1 cellular context compared by ENCODE assay signal in genomic region chr2:84946204-84947009, GRCh38.
A peak's percentile ranks its signal among the peaks of the same experiment; 100 is the strongest.
TF ChIP-seq lines count a peak whose summit lies in the region.

No MANE protein-coding gene starts in this region.

TF ChIP-seq in HepG2, 621 proteins besides CTCF, POLR2A, EP300 and RAD21 (continues in another document):
- TF ChIP-seq BRCA1 (CRISPR knock-in tag; IDR thresholded peaks at IDR 0.05) (peak; percentile 68; the same call in 1 of the 2 replicates), TSC22D2 (CRISPR knock-in tag; IDR thresholded peaks at IDR 0.05; ENCODE audit: borderline replicate concordance) (0 out of 2 replicates have a peak, but pooled peaks have one; percentile 36), ZSCAN22 (CRISPR knock-in tag; IDR thresholded peaks at IDR 0.05) (no peak), CCDC6 (CRISPR knock-in tag; IDR thresholded peaks at IDR 0.05) (no peak), DBP (CRISPR knock-in tag; IDR thresholded peaks at IDR 0.05; ENCODE audit: not compliant biosample characterization) (peak; percentile 54), KLF11 (CRISPR knock-in tag; IDR thresholded peaks at IDR 0.05) (peak; percentile 48; the same call in 1 of the 2 replicates), RBAK (CRISPR knock-in tag; IDR thresholded peaks at IDR 0.05) (0 out of 2 replicates have a peak, but pooled peaks have one; percentile 19), ZNF451 (CRISPR knock-in tag; IDR thresholded peaks at IDR 0.05) (peak; percentile 71; the same call in 1 of the 2 replicates), NR2F1 (CRISPR knock-in tag; IDR thresholded peaks at IDR 0.05) (no peak; a peak in 1 of 4 replicates), NFKB2 (CRISPR knock-in tag; IDR thresholded peaks at IDR 0.05; ENCODE audit: borderline replicate concordance) (peak; percentile 75; the same call in 1 of the 2 replicates), LCORL (IDR thresholded peaks at IDR 0.05) (peak; percentile 44; the same call in 1 of the 2 replicates), LCORL (CRISPR knock-in tag; IDR thresholded peaks at IDR 0.05) (peak; percentile 96), RFX5 (IDR thresholded peaks at IDR 0.05; ENCODE audit: low read depth, low read length) (0 out of 2 replicates have a peak, but pooled peaks have one; percentile 24), ZNF773 (CRISPR knock-in tag; IDR thresholded peaks at IDR 0.05; ENCODE audit: borderline replicate concordance) (no peak), TAF1 (CRISPR knock-in tag; IDR thresholded peaks at IDR 0.05) (peak; percentile 56), ZBTB10 (CRISPR knock-in tag; IDR thresholded peaks at IDR 0.05; ENCODE audit: borderline replicate concordance) (no peak), ZNF879 (CRISPR knock-in tag; IDR thresholded peaks at IDR 0.05) (peak; percentile 38; the same call in 1 of the 2 replicates), ATF4 (CRISPR knock-in tag; IDR thresholded peaks at IDR 0.05) (no peak), ZNF296 (CRISPR knock-in tag; conservative IDR thresholded peaks at IDR 0.05) (no peak), NAIF1 (CRISPR knock-in tag; IDR thresholded peaks at IDR 0.05; ENCODE audit: borderline replicate concordance) (peak; percentile 65; the same call in 1 of the 2 replicates), YEATS4 (CRISPR knock-in tag; IDR thresholded peaks at IDR 0.05; ENCODE audit: borderline replicate concordance) (peak; percentile 87; the same call in 1 of the 2 replicates), MYC (CRISPR knock-in tag; IDR thresholded peaks at IDR 0.05; ENCODE audit: borderline replicate concordance) (peak; percentile 91), FOXA3 (CRISPR knock-in tag; IDR thresholded peaks at IDR 0.05) (peak; percentile 57), ZNF430 (CRISPR knock-in tag; IDR thresholded peaks at IDR 0.05) (peak; percentile 92; the same call in 1 of the 2 replicates), RARA (CRISPR knock-in tag; IDR thresholded peaks at IDR 0.05) (peak; percentile 86), CBX2 (IDR thresholded peaks at IDR 0.05; ENCODE audit: low read depth, low read length) (no peak), CBX2 (CRISPR knock-in tag; IDR thresholded peaks at IDR 0.05; ENCODE audit: low read depth) (no peak), MTF1 (CRISPR knock-in tag; IDR thresholded peaks at IDR 0.05) (no peak), ZNF24 (IDR thresholded peaks at IDR 0.05) (no peak), ARID3A (IDR thresholded peaks at IDR 0.05; ENCODE audit: low read depth, low read length) (peak; percentile 57; the same call in 1 of the 2 replicates), CHD4 (IDR thresholded peaks at IDR 0.05; ENCODE audit: borderline replicate concordance, low read length) (no peak), BCL6 (CRISPR knock-in tag; IDR thresholded peaks at IDR 0.05) (peak; percentile 23; the same call in 1 of the 2 replicates), MEIS1 (CRISPR knock-in tag; IDR thresholded peaks at IDR 0.05; ENCODE audit: borderline replicate concordance) (peak; percentile 74; the same call in 1 of the 2 replicates), ZNF280D (CRISPR knock-in tag; IDR thresholded peaks at IDR 0.05) (no peak), STAG1 (CRISPR knock-in tag; IDR thresholded peaks at IDR 0.05) (no peak; the same call in none of the 2 replicates), ARNTL (CRISPR knock-in tag; IDR thresholded peaks at IDR 0.05) (peak; percentile 79), FOXJ3 (CRISPR knock-in tag; IDR thresholded peaks at IDR 0.05; ENCODE audit: borderline replicate concordance) (0 out of 2 replicates have a peak, but pooled peaks have one; percentile 30), SAP130 (CRISPR knock-in tag; IDR thresholded peaks at IDR 0.05; ENCODE audit: low read depth) (peak; percentile 96), ZNF513 (CRISPR knock-in tag; conservative IDR thresholded peaks at IDR 0.05) (no peak), FOXC1 (CRISPR knock-in tag; IDR thresholded peaks at IDR 0.05; ENCODE audit: borderline replicate concordance) (0 out of 2 replicates have a peak, but pooled peaks have one; percentile 59), ZNF660 (CRISPR knock-in tag; IDR thresholded peaks at IDR 0.05; ENCODE audit: borderline replicate concordance, low read depth) (no peak), ZNF878 (CRISPR knock-in tag; IDR thresholded peaks at IDR 0.05) (no peak; the same call in 1 of the 2 replicates), ZNF256 (CRISPR knock-in tag; conservative IDR thresholded peaks at IDR 0.05) (no peak), ZNF780A (CRISPR knock-in tag; IDR thresholded peaks at IDR 0.05) (no peak), ARID2 (CRISPR knock-in tag; IDR thresholded peaks at IDR 0.05; ENCODE audit: borderline replicate concordance) (peak; percentile 75; the same call in 1 of the 2 replicates), ZNF12 (CRISPR knock-in tag; IDR thresholded peaks at IDR 0.05) (no peak), MBD4 (IDR thresholded peaks at IDR 0.05; ENCODE audit: borderline replicate concordance, low read length) (no peak; the same call in 1 of the 2 replicates), HMG20A (CRISPR knock-in tag; IDR thresholded peaks at IDR 0.05; ENCODE audit: borderline replicate concordance) (peak; percentile 80; the same call in 1 of the 2 replicates), MTA3 (CRISPR knock-in tag; IDR thresholded peaks at IDR 0.05) (no peak), ZNF839 (CRISPR knock-in tag; IDR thresholded peaks at IDR 0.05; ENCODE audit: borderline replicate concordance) (peak; percentile 88; the same call in 1 of the 2 replicates), REPIN1 (CRISPR knock-in tag; IDR thresholded peaks at IDR 0.05; ENCODE audit: borderline replicate concordance, low read depth) (no peak), ZNF382 (CRISPR knock-in tag; IDR thresholded peaks at IDR 0.05; ENCODE audit: borderline replicate concordance) (no peak), KLF15 (CRISPR knock-in tag; IDR thresholded peaks at IDR 0.05; ENCODE audit: borderline replicate concordance) (no peak), PITX1 (CRISPR knock-in tag; IDR thresholded peaks at IDR 0.05) (peak; percentile 63; the same call in 1 of the 2 replicates), ZNF136 (CRISPR knock-in tag; IDR thresholded peaks at IDR 0.05; ENCODE audit: low read depth) (no peak; the same call in none of the 2 replicates), ZGPAT (CRISPR knock-in tag; IDR thresholded peaks at IDR 0.05) (peak; percentile 71), TEF (CRISPR knock-in tag; IDR thresholded peaks at IDR 0.05) (no peak), ZBTB1 (CRISPR knock-in tag; IDR thresholded peaks at IDR 0.05; ENCODE audit: borderline replicate concordance) (no peak), TCF7 (IDR thresholded peaks at IDR 0.05; ENCODE audit: low read depth) (peak; percentile 72), ZNF652 (CRISPR knock-in tag; IDR thresholded peaks at IDR 0.05; ENCODE audit: borderline replicate concordance, low read depth) (no peak; the same call in 1 of the 2 replicates), ATF3 (CRISPR knock-in tag; IDR thresholded peaks at IDR 0.05) (no peak; the same call in 1 of the 2 replicates)
